ENCODE assay signal across 8 cellular contexts in genomic region chr12:57894577-57895292, GRCh38. TPM values are rescaled to one million over a fixed set of nuclear protein-coding genes. Genes with fewer than 3 reads are reported as not detected.
DNase-seq lines count a peak whose midpoint lies in the region; ATAC-seq, FAIRE-seq and TF ChIP-seq lines count a peak whose summit lies in the region.

No MANE protein-coding gene starts in this region.

- intact Hi-C loops in left ventricle myocardium superior (cut with micrococcal nuclease): loop anchor here (5.0 kb wide), 1 partner anchor 62 kb away; no protein-coding TSS in a partner anchor

- H3K27ac ChIP-seq in RWPE2 (ENCODE audit: poor library complexity, severe bottlenecking) (peak overlapping the region; percentile 4), stomach smooth muscle (ENCODE audit: low read length) (peak overlapping the region; percentile 100)

- H3K9me3 ChIP-seq in RWPE2 (ENCODE audit: severe bottlenecking) (no peaks in the 10 kb centered on the region), stomach smooth muscle (ENCODE audit: control insufficient read depth in 2 of 2, low read length in 2 of 2) (no peaks in the 10 kb centered on the region)

- H3K4me3 ChIP-seq in RWPE2 (ENCODE audit: severe bottlenecking): no peak overlapping the region
- peak overlapping the region; percentile 41 to 48 for H3K4me3 ChIP-seq in stomach smooth muscle (ENCODE audit: low read length in 2 of 2)

- DNase-seq in DMS79 treated with DMSO at 0.1 percent for 48 hours (lab: John Stamatoyannopoulos, UW): peak; percentile 24
- DNase-seq in DMS79 (lab: John Stamatoyannopoulos, UW): no peak
- DNase-seq in RWPE2 (ENCODE audit: low spot score): no peak
- DNase-seq in left ventricle myocardium superior: no peak
- no peak for DNase-seq in kidney glomerular epithelial cell (lab: John Stamatoyannopoulos, UW)
- no peak for DNase-seq in D721Med (ENCODE audit: insufficient read length, low spot score)

- no peaks in the 10 kb centered on the region for H3K27me3 ChIP-seq in RWPE2 (ENCODE audit: insufficient read depth, poor library complexity, severe bottlenecking)
- H3K27me3 ChIP-seq in stomach smooth muscle (ENCODE audit: control insufficient read depth in 1 of 2, insufficient read depth in 2 of 2, low read length in 2 of 2): no peaks in the 10 kb centered on the region

- no peak for ATAC-seq in RWPE2 (ENCODE audit: low read depth)
- peak; percentile 3 for ATAC-seq in left ventricle myocardium superior
- ATAC-seq in HG03457 (IDR thresholded peaks at IDR 0.05; ENCODE audit: unreplicated experiment): no peak

- H3K36me3 ChIP-seq in RWPE2 (ENCODE audit: low read depth) (no peaks in the 10 kb centered on the region), stomach smooth muscle (ENCODE audit: control insufficient read depth in 2 of 2, insufficient read depth in 2 of 2, low read length in 2 of 2) (no peaks in the 10 kb centered on the region)

- H3K4me1 ChIP-seq in RWPE2 (ENCODE audit: insufficient read depth, poor library complexity, severe bottlenecking) (peaks cover 55% of the 10 kb centered on the region), stomach smooth muscle (ENCODE audit: control insufficient read depth, insufficient read depth, low read length) (peaks cover 81% of the 10 kb centered on the region)

- FAIRE-seq in D721Med (lab: Jason Lieb, UNC): no peak

- H3K9ac ChIP-seq in stomach smooth muscle (ENCODE audit: low read length in 2 of 2): peak overlapping the region; percentile 80 to 84

- TF ChIP-seq CTCF in RWPE2 (IDR thresholded peaks at IDR 0.05; ENCODE audit: poor library complexity, severe bottlenecking): no peak
- no peak for TF ChIP-seq CTCF in D721Med (IDR thresholded peaks at IDR 0.05; ENCODE audit: insufficient read depth, missing control alignments)

RNA-seq across cellular contexts. Expression of gene ATP23, which starts 46.6 kb away (rescaled TPM):
- total RNA-seq in left ventricle myocardium superior: 8.3 TPM

RNA-seq across cellular contexts. Expression of gene CTDSP2, which starts 48.2 kb away (rescaled TPM):
- total RNA-seq in left ventricle myocardium superior: 104 TPM
